In the genomic region with DNA sequence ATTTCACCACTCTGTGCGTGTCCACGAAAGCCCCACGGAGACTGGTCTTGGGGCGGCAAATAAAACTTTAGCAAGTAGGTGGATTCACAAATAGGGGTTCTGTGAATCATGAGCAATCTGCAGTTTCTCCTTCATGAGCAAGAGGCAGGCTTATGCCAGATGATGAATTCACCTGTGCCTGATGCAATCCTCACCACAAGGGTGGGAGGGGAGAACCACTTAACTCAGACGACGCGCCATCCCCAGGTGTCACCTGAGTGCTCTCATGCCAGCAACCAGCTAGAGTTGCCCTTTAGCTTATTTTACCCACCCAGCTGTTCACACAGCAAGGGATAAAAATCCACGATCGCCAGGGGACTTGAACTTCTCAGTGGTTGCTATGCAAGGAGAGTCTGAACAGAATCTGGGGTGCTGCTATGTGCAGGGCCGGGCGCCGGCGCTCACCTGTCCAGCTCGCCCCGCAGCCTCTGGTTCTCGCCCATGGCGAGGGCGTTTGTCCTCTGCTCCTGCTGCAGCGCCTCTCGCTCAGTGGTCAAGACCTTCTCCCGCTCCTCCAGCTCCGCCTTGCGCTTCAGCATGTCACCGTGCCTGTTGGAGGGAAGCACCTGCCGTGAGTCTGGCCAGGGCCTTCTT, we compare ENCODE assay signal across 15 cellular contexts. TPM values are rescaled to one million over a fixed set of nuclear protein-coding genes. Genes with fewer than 3 reads are reported as not detected.
DNase-seq lines count a peak whose midpoint lies in the region; ATAC-seq, FAIRE-seq and TF ChIP-seq lines count a peak whose summit lies in the region.
"Had no signal": no experiment of that assay in that cellular context is flagged by ENCODE, and none has a peak within 500 bp of the region (broad histone marks: within the 10 kb centered on the region; RNA-seq: fewer than 3 reads in every experiment).

No MANE protein-coding gene starts in this region.

- H3K9me3 ChIP-seq in OCI-LY7 (ENCODE audit: low read length), result no peaks in the 10 kb centered on the region
- H3K9me3 ChIP-seq: A549, ascending aorta, SJSA1, tibial artery had no signal

- CTCF ChIA-PET in OCI-LY7 (lab: Charles Lee; ENCODE audit: unreplicated experiment), result interaction anchor here (0.6 kb wide), 1 partner anchor 186 kb away, joined by 3 read pairs; a partner anchor contains a TSS

- no peak overlapping the region for H2AFZ ChIP-seq in OCI-LY7 (ENCODE audit: low read length)

- H3K4me3 ChIP-seq in OCI-LY7 (ENCODE audit: low read depth, low read length, poor library complexity, severe bottlenecking), result no peak overlapping the region
- H3K4me3 ChIP-seq: A549, ascending aorta, SJSA1, tibial artery had no signal

- no TSS peak for BruUV-seq in OCI-LY7 (replicated peaks; lab: Mats Ljungman, UMichigan)

- H3K4me2 ChIP-seq in OCI-LY7 (ENCODE audit: low read length), result no peak overlapping the region
- H3K4me2 ChIP-seq: A549 had no signal

- H4K20me1 ChIP-seq in OCI-LY7 (ENCODE audit: insufficient read depth, low read length), result 0 out of 2 replicates have a peak, but pooled peaks cover 6% of the 10 kb centered on the region

- ATAC-seq in GM21717 (IDR thresholded peaks at IDR 0.05; ENCODE audit: unreplicated experiment), result no peak
- ATAC-seq: A549 had no signal

- no peak for TF ChIP-seq CTCF in OCI-LY7 (conservative IDR thresholded peaks at IDR 0.05; ENCODE audit: low read length)

- POLR2A ChIA-PET in OCI-LY7 (lab: Charles Lee), result interaction anchor here (0.7 kb wide), 1 partner anchor 12 kb away, joined by 3 read pairs; no protein-coding TSS in a partner anchor

- H3K4me1 ChIP-seq in OCI-LY7 (ENCODE audit: insufficient read depth, low read length, poor library complexity, severe bottlenecking), result peaks cover 5% of the 10 kb centered on the region
- H3K4me1 ChIP-seq: A549, SJSA1 had no signal

- FAIRE-seq in urothelium cell line (lab: Jason Lieb, UNC), result no peak
- FAIRE-seq: A549, D721Med, frontal cortex had no signal

- H3K36me3 ChIP-seq in OCI-LY7 (ENCODE audit: insufficient read depth, low read length), result peaks cover 99% of the 10 kb centered on the region
- H3K36me3 ChIP-seq: ascending aorta, SJSA1, tibial artery had no signal

- no peak overlapping the region for H3K27ac ChIP-seq in OCI-LY7 (ENCODE audit: low read depth, low read length, poor library complexity, severe bottlenecking)
- H3K27ac ChIP-seq: A549, ascending aorta, SJSA1, tibial artery had no signal

- no peaks in the 10 kb centered on the region for H3K79me2 ChIP-seq in OCI-LY7 (ENCODE audit: insufficient read depth, low read depth, low read length)

- intact Hi-C loops in posterior vena cava (cut with DNase I), result no loop called here
- intact Hi-C loops in OCI-LY7 (cut with micrococcal nuclease; ENCODE audit: unreplicated experiment), result no loop called here

- no peaks in the 10 kb centered on the region for H3K9me2 ChIP-seq in OCI-LY7 (ENCODE audit: insufficient read depth, low read length)

- DNase-seq in NCI-H748 (lab: John Stamatoyannopoulos, UW; ENCODE audit: unreplicated experiment) (peak; percentile 42), NCI-H748 treated with DMSO at 0.1 percent for 48 hours (lab: John Stamatoyannopoulos, UW) (no peak), NCI-H128 (lab: John Stamatoyannopoulos, UW; ENCODE audit: unreplicated experiment) (peak; percentile 67), posterior vena cava (ENCODE audit: low spot score) (peak; percentile 56), OCI-LY7 (ENCODE audit: low spot score) (no peak), urothelium cell line (ENCODE audit: low spot score) (no peak)
- peak; percentile 33 to 40 for DNase-seq in activated CD4-positive, alpha-beta T cell treated with anti-CD3 and anti-CD28 coated beads, Interleukin-2, amount 50 U/mL, for 48 hours
- DNase-seq: NCI-H526, tibial artery had no signal

RNA-seq across cellular contexts. Expression of a gene that starts 55.1 kb away (rescaled TPM):
- 1 to 10 TPM; 3.2 to 6.4 TPM for total RNA-seq in posterior vena cava
- total RNA-seq in OCI-LY7 (2014; rRNA removed; shearing (Covaris generic)), result 0.13 and 0.85 TPM in 2 replicates
- 0.41 and 0.84 TPM in 2 replicates for total RNA-seq in OCI-LY7 (2022)
- total RNA-seq: ascending aorta, SJSA1 had no signal

Comparison
In these comparisons a context has a peak if more than half of its experiments do, and no peak if none do; other contexts are left out.
1. DNase-seq: peak in NCI-H748 (single experiment), NCI-H128 (single experiment), activated CD4-positive, alpha-beta T cell treated with anti-CD3 and anti-CD28 coated beads, Interleukin-2, amount 50 U/mL, for 48 hours (2 of 2) and posterior vena cava (single experiment); none in NCI-H748 treated with DMSO at 0.1 percent for 48 hours (single experiment), OCI-LY7 (single experiment) and urothelium cell line (single experiment).